In the genomic region with DNA sequence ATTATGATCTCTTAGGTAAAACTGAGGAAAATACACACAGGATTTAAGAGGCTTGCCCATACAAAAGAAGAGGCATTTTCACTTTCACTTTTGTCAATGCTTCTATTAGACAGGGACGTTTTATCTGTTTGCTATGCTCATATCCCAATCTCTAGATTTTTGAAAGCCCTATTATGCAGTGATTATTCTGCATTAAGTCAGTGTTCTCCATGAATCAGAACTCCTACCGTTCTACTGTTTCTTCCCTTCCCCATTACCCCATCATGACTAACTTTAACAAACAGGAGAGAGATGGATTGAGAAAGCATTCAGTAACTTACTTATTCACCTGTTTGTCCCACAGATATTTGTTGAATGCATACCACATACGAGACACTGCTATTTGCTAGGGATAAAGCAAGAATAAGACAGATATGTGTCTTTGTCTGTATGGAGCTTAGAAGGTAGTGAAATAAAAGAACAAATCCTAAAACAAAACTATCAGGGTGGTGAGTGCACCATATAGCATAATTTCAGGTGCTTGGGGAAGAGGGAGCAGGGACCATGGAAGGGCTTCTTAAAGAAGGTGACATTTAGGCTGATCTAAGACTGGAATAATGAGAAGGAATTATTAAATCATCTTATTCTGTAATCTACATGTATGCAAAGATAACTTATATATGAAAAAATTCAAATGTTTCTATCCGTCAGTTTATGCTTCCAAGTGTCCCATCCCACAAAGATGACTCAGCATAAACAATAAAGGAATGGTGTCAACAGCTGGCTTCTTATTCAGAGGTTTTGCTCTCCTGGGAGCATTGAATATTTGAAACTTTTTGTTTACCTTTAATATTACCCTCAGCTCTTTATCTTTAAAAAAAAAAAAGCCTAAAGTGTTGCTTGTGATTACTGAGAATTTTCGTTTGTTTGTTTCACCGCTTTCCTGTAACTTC, we compare ENCODE assay signal across 8 cellular contexts.
DNase-seq lines count a peak whose midpoint lies in the region; ATAC-seq and TF ChIP-seq lines count a peak whose summit lies in the region.

No MANE protein-coding gene starts in this region.

- H3K4me1 ChIP-seq in A673 (ENCODE audit: insufficient read depth, low read length, poor library complexity, severe bottlenecking) = no peaks in the 10 kb centered on the region

- no peaks in the 10 kb centered on the region for H3K36me3 Mint-ChIP-seq in activated CD4-positive, alpha-beta memory T cell treated with anti-CD3 and anti-CD28 coated beads for 36 hours

- no peak overlapping the region for H3K27ac Mint-ChIP-seq in activated CD4-positive, alpha-beta memory T cell treated with anti-CD3 and anti-CD28 coated beads for 36 hours

- POLR2A ChIA-PET in A673 (lab: Charles Lee; ENCODE audit: low non-redundant PET) = no interaction called here
- POLR2A ChIA-PET in activated CD4-positive, alpha-beta memory T cell treated with anti-CD3 and anti-CD28 coated beads for 36 hours (lab: Charles Lee) = no interaction called here

- H3K27me3 ChIP-seq in A673 (replicated peaks; ENCODE audit: insufficient read depth, low read depth, low read length, poor library complexity) = no peaks in the 10 kb centered on the region

- ATAC-seq in GM18907 (IDR thresholded peaks at IDR 0.05; ENCODE audit: unreplicated experiment) (peak; percentile 87), HG03342 (IDR thresholded peaks at IDR 0.05; ENCODE audit: unreplicated experiment) (peak; percentile 84)

- no peaks in the 10 kb centered on the region for H3K9me3 Mint-ChIP-seq in activated CD4-positive, alpha-beta memory T cell treated with anti-CD3 and anti-CD28 coated beads for 36 hours

- peak; percentile 3 for DNase-seq in A673 (ENCODE audit: low spot score)
- DNase-seq in activated CD4-positive, alpha-beta memory T cell treated with anti-CD3 and anti-CD28 coated beads for 36 hours = no peak
- peak; percentile 28 for DNase-seq in kidney tubule cell (ENCODE audit: low spot score)
- DNase-seq in posterior cingulate gyrus = no peak
- no peak for DNase-seq in NCI-H128 (lab: John Stamatoyannopoulos, UW; ENCODE audit: unreplicated experiment)
- DNase-seq in NCI-H2196 (lab: John Stamatoyannopoulos, UW; ENCODE audit: unreplicated experiment) = no peak

- H3K27me3 Mint-ChIP-seq in activated CD4-positive, alpha-beta memory T cell treated with anti-CD3 and anti-CD28 coated beads for 36 hours = no peaks in the 10 kb centered on the region

- CTCF ChIA-PET in A673 (lab: Charles Lee) = no interaction called here
- CTCF ChIA-PET in activated CD4-positive, alpha-beta memory T cell treated with anti-CD3 and anti-CD28 coated beads for 36 hours (lab: Charles Lee) = no interaction called here

- H3K4me3 Mint-ChIP-seq in activated CD4-positive, alpha-beta memory T cell treated with anti-CD3 and anti-CD28 coated beads for 36 hours = peak overlapping the region; percentile 71

- H3K4me3 ChIP-seq in A673 (ENCODE audit: low read depth, low read length, poor library complexity, severe bottlenecking) = peak overlapping the region; percentile 16

- no peak for TF ChIP-seq CTCF in A673 (conservative IDR thresholded peaks at IDR 0.05; ENCODE audit: low read depth, low read length)

- H3K36me3 ChIP-seq in A673 (ENCODE audit: insufficient read depth, low read length, poor library complexity, severe bottlenecking) = no peaks in the 10 kb centered on the region

- H3K27ac ChIP-seq in A673 (ENCODE audit: low read depth, low read length, poor library complexity, severe bottlenecking) = no peak overlapping the region

- no TSS peak for BruUV-seq in A673 (replicated peaks; lab: Mats Ljungman, UMichigan)

- H3K9me3 ChIP-seq in A673 (ENCODE audit: low read depth, low read length, poor library complexity, severe bottlenecking) = no peaks in the 10 kb centered on the region

- intact Hi-C loops in A673 (cut with micrococcal nuclease; ENCODE audit: unreplicated experiment) = no loop called here
- intact Hi-C loops in activated CD4-positive, alpha-beta memory T cell treated with anti-CD3 and anti-CD28 coated beads for 36 hours (cut with micrococcal nuclease) = no loop called here
- intact Hi-C loops in posterior cingulate gyrus (cut with DNase I) = no loop called here

- peaks cover 12% of the 10 kb centered on the region for H3K4me1 Mint-ChIP-seq in activated CD4-positive, alpha-beta memory T cell treated with anti-CD3 and anti-CD28 coated beads for 36 hours (ENCODE audit: low read depth)

Comparison
In these comparisons a context has a peak if more than half of its experiments do, and no peak if none do; other contexts are left out.
1. DNase-seq: peak in A673 (single experiment) and kidney tubule cell (single experiment); none in activated CD4-positive, alpha-beta memory T cell treated with anti-CD3 and anti-CD28 coated beads for 36 hours (single experiment), posterior cingulate gyrus (0 of 10), NCI-H128 (single experiment) and NCI-H2196 (single experiment).